In the genomic region with DNA sequence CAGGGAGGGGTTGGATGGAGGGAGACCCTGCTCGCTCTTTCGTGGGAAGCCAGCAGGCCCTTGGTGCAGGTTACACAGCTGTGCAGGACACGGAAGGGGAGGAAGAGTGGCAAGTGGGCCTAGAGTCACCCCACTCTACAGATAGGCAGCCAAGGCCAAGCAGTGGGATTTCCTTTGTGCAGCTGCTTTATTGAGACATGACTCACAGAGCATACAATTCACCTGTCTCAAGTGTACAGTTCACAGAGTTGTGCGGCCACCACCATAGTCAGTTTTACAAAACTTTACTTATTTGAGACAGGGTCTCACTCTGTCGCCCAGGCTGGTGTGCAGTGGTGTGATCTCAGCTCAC, we compare ENCODE assay signal across 14 cellular contexts.
DNase-seq lines count a peak whose midpoint lies in the region; ATAC-seq, FAIRE-seq and TF ChIP-seq lines count a peak whose summit lies in the region.
"Had no signal": no experiment of that assay in that cellular context is flagged by ENCODE, and none has a peak within 500 bp of the region (broad histone marks: within the 10 kb centered on the region; RNA-seq: fewer than 3 reads in every experiment).

No MANE protein-coding gene starts in this region.

- peak overlapping the region; percentile 37; the same call in 1 of the 2 replicates for H3K14ac ChIP-seq in H9 (ENCODE audit: insufficient read depth, low read length)

- H3K4ac ChIP-seq in H9 (ENCODE audit: low read depth, low read length), result no peak overlapping the region

- peak; percentile 10 for ATAC-seq in left lung
- ATAC-seq: stimulated activated naive CD8-positive, alpha-beta T cell treated with anti-CD3 and anti-CD28 coated beads, Interleukin-15, amount 100 ng/mL, for 72 hours had no signal

- no peak for DNase-seq in H9
- no peak for DNase-seq in astrocyte (ENCODE audit: low read depth)
- DNase-seq in left lung, result no peak
- DNase-seq in smooth muscle cell (lab: John Stamatoyannopoulos, UW; ENCODE audit: unreplicated experiment), result no peak
- DNase-seq in DMS153 (lab: John Stamatoyannopoulos, UW), result no peak
- no peak for DNase-seq in dedifferentiated amniotic fluid mesenchymal stem cell (ENCODE audit: extremely low spot score)
- DNase-seq in superior temporal gyrus (ENCODE audit: extremely low spot score), result no peak
- DNase-seq: activated effector memory CD4-positive, alpha-beta T cell treated with anti-CD3 and anti-CD28 coated beads, Interleukin-2, amount 50 U/mL, for 16 hours; NCI-H1092 treated with DMSO at 0.1 percent for 48 hours; stimulated activated naive CD8-positive, alpha-beta T cell treated with anti-CD3 and anti-CD28 coated beads, Interleukin-15, amount 100 ng/mL, for 72 hours had no signal

- H2BK15ac ChIP-seq in H9 (ENCODE audit: low read depth, low read length), result no peak overlapping the region

- H2AK5ac ChIP-seq in H9 (ENCODE audit: insufficient read length, low read length), result no peak overlapping the region

- H3K27ac ChIP-seq in H9 (ENCODE audit: insufficient read length, low read depth, low read length), result no peak overlapping the region
- peak overlapping the region; percentile 39 for H3K27ac ChIP-seq in astrocyte (ENCODE audit: low read depth, low read length)
- no peak overlapping the region for H3K27ac ChIP-seq in left lung
- H3K27ac ChIP-seq in smooth muscle cell (ENCODE audit: low read depth), result peak overlapping the region; percentile 44
- H3K27ac ChIP-seq: KMS-11 had no signal

- H3K27me3 Mint-ChIP-seq in H9 (ENCODE audit: low read depth) (no peaks in the 10 kb centered on the region), astrocyte (ENCODE audit: low read depth, unreplicated experiment) (no peaks in the 10 kb centered on the region)

- H3T11ph ChIP-seq in H9 (ENCODE audit: low read length), result no peak overlapping the region

- H2BK120ac ChIP-seq in H9 (ENCODE audit: low read depth, low read length, poor library complexity, severe bottlenecking), result no peak overlapping the region

- H2BK20ac ChIP-seq in H9 (ENCODE audit: low read depth, low read length, poor library complexity, severe bottlenecking), result no peak overlapping the region

- no peak overlapping the region for H3K23ac ChIP-seq in H9 (ENCODE audit: insufficient read length, low read depth, low read length)

- H3K23me2 ChIP-seq in H9 (ENCODE audit: insufficient read length, low read depth, low read length, poor library complexity, severe bottlenecking), result no peaks in the 10 kb centered on the region

- H3K9me3 ChIP-seq in H9 (ENCODE audit: control insufficient read depth, low read depth, low read length), result no peaks in the 10 kb centered on the region
- no peaks in the 10 kb centered on the region for H3K9me3 ChIP-seq in astrocyte (ENCODE audit: insufficient read depth, low read depth, low read length)
- H3K9me3 ChIP-seq in left lung, result no peaks in the 10 kb centered on the region
- H3K9me3 ChIP-seq in smooth muscle cell (replicated peaks; ENCODE audit: low read depth), result no peaks in the 10 kb centered on the region

- H3K18ac ChIP-seq in H9 (ENCODE audit: insufficient read length, low read depth, low read length), result peak overlapping the region; percentile 21

- H3K36me3 ChIP-seq in astrocyte (ENCODE audit: insufficient read depth, low read length) (no peaks in the 10 kb centered on the region), left lung (no peaks in the 10 kb centered on the region), smooth muscle cell (ENCODE audit: low read depth) (no peaks in the 10 kb centered on the region)

- no peak overlapping the region for H4K5ac ChIP-seq in H9 (ENCODE audit: insufficient read length, low read depth, low read length)

- peak overlapping the region in 1 of 3 experiments; percentile 84; a peak in 2 of 7 replicates for H3K27ac Mint-ChIP-seq in H9
- H3K27ac Mint-ChIP-seq in astrocyte (ENCODE audit: unreplicated experiment), result peak overlapping the region; percentile 53
- H3K27ac Mint-ChIP-seq: memory B cell; natural killer cell treated with Interleukin-12 subunit alpha and Interleukin-12 subunit beta and Interleukin-15 and Interleukin-18, amount 100 ng/mL, for 72 hours had no signal

- H3K4me3 Mint-ChIP-seq in H9 (no peak overlapping the region), astrocyte (ENCODE audit: unreplicated experiment) (no peak overlapping the region)
- H3K4me3 Mint-ChIP-seq: memory B cell; natural killer cell treated with Interleukin-12 subunit alpha and Interleukin-12 subunit beta and Interleukin-15 and Interleukin-18, amount 100 ng/mL, for 72 hours; stimulated activated naive CD8-positive, alpha-beta T cell treated with anti-CD3 and anti-CD28 coated beads, Interleukin-15, amount 100 ng/mL, for 72 hours had no signal

- no peaks in the 10 kb centered on the region for H3K79me1 ChIP-seq in H9 (ENCODE audit: insufficient read depth, low read depth, low read length, poor library complexity, severe bottlenecking)

- no peak overlapping the region for H2BK12ac ChIP-seq in H9 (ENCODE audit: insufficient read length, low read depth, low read length)

- H3K4me3 ChIP-seq in astrocyte (ENCODE audit: insufficient read depth, low read depth, low read length) (no peak overlapping the region), left lung (no peak overlapping the region), smooth muscle cell (no peak overlapping the region)

- no CpG with 5 or more reads among the region's 5 CpGs for WGBS in H9 (ENCODE audit: extremely low coverage, insufficient read length, low lambda C conversion rate)
- 84% methylated on average over 5 of the region's 5 CpGs for WGBS in smooth muscle cell (ENCODE audit: low lambda C conversion rate)

- FAIRE-seq in astrocyte (lab: Jason Lieb, UNC), result no peak
- FAIRE-seq: GM12892 had no signal

- H3K4me2 ChIP-seq in H9 (ENCODE audit: insufficient read depth, insufficient read length, low read length) (no peak overlapping the region), astrocyte (ENCODE audit: low read length) (peak overlapping the region; percentile 42), smooth muscle cell (no peak overlapping the region)
- H3K4me2 ChIP-seq: KMS-11 had no signal

- peaks cover 28% of the 10 kb centered on the region for H3F3A ChIP-seq in smooth muscle cell (ENCODE audit: low read depth)

- H3K27me3 ChIP-seq in H9 (ENCODE audit: insufficient read depth, low read length) (no peaks in the 10 kb centered on the region), astrocyte (ENCODE audit: insufficient read depth, low read length) (no peaks in the 10 kb centered on the region), left lung (peaks cover 0 to 19% of the 10 kb centered on the region in 2 donors), smooth muscle cell (ENCODE audit: low read depth) (no peaks in the 10 kb centered on the region)

- no peak overlapping the region for H2BK5ac ChIP-seq in H9 (ENCODE audit: insufficient read length, low read length)

- H3K36me3 Mint-ChIP-seq in H9 (ENCODE audit: insufficient read depth in 1 of 3, low read depth in 3 of 3) (no peaks in the 10 kb centered on the region), astrocyte (ENCODE audit: low read depth, unreplicated experiment) (peaks cover 2% of the 10 kb centered on the region)
- H3K36me3 Mint-ChIP-seq: memory B cell; natural killer cell treated with Interleukin-12 subunit alpha and Interleukin-12 subunit beta and Interleukin-15 and Interleukin-18, amount 100 ng/mL, for 72 hours had no signal

- H2AFZ ChIP-seq in H9 (ENCODE audit: low read length) (no peak overlapping the region), astrocyte (ENCODE audit: low read depth, low read length) (no peak overlapping the region), smooth muscle cell (ENCODE audit: low read depth) (no peak overlapping the region)

- H3K9me3 Mint-ChIP-seq in H9, result no peaks in the 10 kb centered on the region
- H3K9me3 Mint-ChIP-seq in astrocyte (ENCODE audit: unreplicated experiment), result peaks cover 2% of the 10 kb centered on the region
- H3K9me3 Mint-ChIP-seq: natural killer cell treated with Interleukin-12 subunit alpha and Interleukin-12 subunit beta and Interleukin-15 and Interleukin-18, amount 100 ng/mL, for 72 hours had no signal

- H3K4me1 ChIP-seq in H9 (ENCODE audit: insufficient read depth, low read length) (no peaks in the 10 kb centered on the region), astrocyte (ENCODE audit: insufficient read depth, low read length) (peaks cover 67% of the 10 kb centered on the region), left lung (peaks cover 9 to 18% of the 10 kb centered on the region in 2 donors), smooth muscle cell (ENCODE audit: low read depth) (peaks cover 44% of the 10 kb centered on the region)

- H4K20me1 ChIP-seq in H9 (ENCODE audit: control insufficient read depth, insufficient read depth, insufficient read length) (no peaks in the 10 kb centered on the region), astrocyte (ENCODE audit: insufficient read depth, low read length) (peaks cover 18% of the 10 kb centered on the region), smooth muscle cell (ENCODE audit: low read depth) (peaks cover 12% of the 10 kb centered on the region)

- H3K4me1 Mint-ChIP-seq in H9 (peaks cover 30 to 46% of the 10 kb centered on the region in 2 experiments), astrocyte (ENCODE audit: low read depth, unreplicated experiment) (peaks cover 39% of the 10 kb centered on the region)
- H3K4me1 Mint-ChIP-seq: stimulated activated naive CD8-positive, alpha-beta T cell treated with anti-CD3 and anti-CD28 coated beads, Interleukin-15, amount 100 ng/mL, for 72 hours had no signal

- H4K8ac ChIP-seq in H9 (replicated peaks; ENCODE audit: insufficient read length, low read depth, low read length), result no peak overlapping the region

- H3K9ac ChIP-seq in H9 (ENCODE audit: extremely low read depth, insufficient read length, low read length) (no peak overlapping the region), astrocyte (ENCODE audit: low read length) (no peak overlapping the region), smooth muscle cell (ENCODE audit: low read depth) (no peak overlapping the region)
- H3K9ac ChIP-seq: KMS-11 had no signal

- H4K91ac ChIP-seq in H9 (ENCODE audit: insufficient read length, low read depth, low read length), result peak overlapping the region; percentile 92

- TF ChIP-seq CTCF in H9 (conservative IDR thresholded peaks at IDR 0.05), result no peak
- no peak for TF ChIP-seq CTCF in astrocyte (IDR thresholded peaks at IDR 0.05; ENCODE audit: insufficient read depth, low read depth, low read length)
- no peak for TF ChIP-seq CTCF in left lung (IDR thresholded peaks at IDR 0.05)
- no peak for TF ChIP-seq CTCF in smooth muscle cell (IDR thresholded peaks at IDR 0.05; ENCODE audit: borderline replicate concordance, insufficient read depth, poor library complexity, severe bottlenecking)

- H3K79me2 ChIP-seq in H9 (ENCODE audit: insufficient read depth, low read length) (no peaks in the 10 kb centered on the region), astrocyte (ENCODE audit: insufficient read depth, low read length) (peaks cover 35% of the 10 kb centered on the region), smooth muscle cell (ENCODE audit: low read depth) (peaks cover 15% of the 10 kb centered on the region)

- no peak overlapping the region for H3K56ac ChIP-seq in H9 (ENCODE audit: insufficient read length, low read depth, low read length)

- intact Hi-C loops in left lung (cut with DNase I), result no loop called here

Comparison
In these comparisons a context has a peak if more than half of its experiments do, and no peak if none do; other contexts are left out.
1. H3K27ac ChIP-seq: peak in astrocyte (single experiment) and smooth muscle cell (single experiment); none in H9 (single experiment) and left lung (0 of 2).